18 cellular contexts compared by ENCODE assay signal in the genomic region with DNA sequence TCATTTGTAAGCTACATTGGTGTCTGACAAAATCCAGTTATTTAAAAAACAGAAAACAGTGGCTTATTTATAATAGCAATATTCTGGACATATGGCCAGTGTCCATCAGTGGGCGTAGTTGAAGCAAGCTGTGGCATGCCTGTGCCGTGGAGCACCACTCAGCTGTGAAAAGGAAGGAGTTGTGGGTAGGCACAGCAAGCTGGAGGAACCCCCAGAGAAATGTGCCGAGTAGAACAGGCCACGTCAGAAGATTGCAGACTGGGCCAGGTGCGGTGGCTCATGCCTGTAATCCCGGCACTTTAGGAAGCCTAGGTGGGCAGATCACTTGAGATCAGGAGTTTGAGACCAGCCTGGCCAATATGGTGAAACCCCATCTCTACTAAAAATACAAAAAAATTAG.
DNase-seq lines count a peak whose midpoint lies in the region; ATAC-seq and TF ChIP-seq lines count a peak whose summit lies in the region.
"Had no signal": no experiment of that assay in that cellular context is flagged by ENCODE, and none has a peak within 500 bp of the region (broad histone marks: within the 10 kb centered on the region; RNA-seq: fewer than 3 reads in every experiment).

No MANE protein-coding gene starts in this region.

- H3K4me1 Mint-ChIP-seq in effector memory CD8-positive, alpha-beta T cell (ENCODE audit: low read depth in 2 of 2), result no peaks in the 10 kb centered on the region

- no peak overlapping the region for H3K9ac ChIP-seq in OCI-LY1 (ENCODE audit: low read length)
- H3K9ac ChIP-seq in colonic mucosa (ENCODE audit: low read depth in 2 of 2, low read length in 2 of 2), result no peak overlapping the region

- no peaks in the 10 kb centered on the region for H3K9me3 ChIP-seq in OCI-LY1 (ENCODE audit: low read length)
- no peaks in the 10 kb centered on the region for H3K9me3 ChIP-seq in colonic mucosa
- H3K9me3 ChIP-seq: Caco-2 had no signal

- H3K36me3 ChIP-seq in OCI-LY1 (ENCODE audit: insufficient read depth, low read length), result peaks cover 19% of the 10 kb centered on the region
- H3K36me3 ChIP-seq in colonic mucosa, result no peaks in the 10 kb centered on the region

- H3K4me2 ChIP-seq in OCI-LY1 (ENCODE audit: low read length), result no peak overlapping the region
- H3K4me2 ChIP-seq: GM23338 had no signal

- intact Hi-C loops in colonic mucosa (cut with DNase I), result no loop called here

- H3K4me3 ChIP-seq in GM12865 (ENCODE audit: low read depth, low read length), result no peak overlapping the region
- no peak overlapping the region for H3K4me3 ChIP-seq in OCI-LY1 (ENCODE audit: low read depth, low read length, poor library complexity, severe bottlenecking)
- no peak overlapping the region for H3K4me3 ChIP-seq in coronary artery
- H3K4me3 ChIP-seq in colonic mucosa, result no peak overlapping the region
- H3K4me3 ChIP-seq: GM23338 had no signal

- peak; percentile 21 for DNase-seq in GM12865 (ENCODE audit: low read depth)
- peak; percentile 29 for DNase-seq in coronary artery (ENCODE audit: low spot score)
- no peak for DNase-seq in effector memory CD8-positive, alpha-beta T cell
- no peak for DNase-seq in colonic mucosa
- DNase-seq: C1 segment of cervical spinal cord; Caco-2; CD8-positive, alpha-beta T cell; DMS153; DND-41; EL; GDM1; H9 had no signal

- no peaks in the 10 kb centered on the region for H4K20me1 ChIP-seq in OCI-LY1 (ENCODE audit: insufficient read depth, low read length)

- H3F3A ChIP-seq in OCI-LY1 (ENCODE audit: insufficient read depth, low read length), result no peaks in the 10 kb centered on the region

- H2AFZ ChIP-seq in OCI-LY1 (ENCODE audit: low read length), result no peak overlapping the region
- H2AFZ ChIP-seq: GM23338 had no signal

- no peaks in the 10 kb centered on the region for H3K27me3 Mint-ChIP-seq in effector memory CD8-positive, alpha-beta T cell

- no peak overlapping the region for H3K4me3 Mint-ChIP-seq in effector memory CD8-positive, alpha-beta T cell
- H3K4me3 Mint-ChIP-seq: CD8-positive, alpha-beta T cell; GM23338; H9 had no signal

- no peaks in the 10 kb centered on the region for H3K79me2 ChIP-seq in OCI-LY1 (ENCODE audit: insufficient read depth, low read length)

- no peaks in the 10 kb centered on the region for H3K9me2 ChIP-seq in OCI-LY1 (ENCODE audit: low read depth, low read length)

- TF ChIP-seq CTCF in GM12865 (IDR thresholded peaks at IDR 0.05; ENCODE audit: insufficient read depth, low read depth, low read length, missing control alignments) (no peak), OCI-LY1 (IDR thresholded peaks at IDR 0.05; ENCODE audit: low read length) (no peak), coronary artery (IDR thresholded peaks at IDR 0.05) (no peak), colonic mucosa (IDR thresholded peaks at IDR 0.05) (no peak)

- peak overlapping the region; percentile 55 for H3K27ac ChIP-seq in OCI-LY1 (ENCODE audit: low read depth, low read length, poor library complexity, severe bottlenecking)
- no peak overlapping the region for H3K27ac ChIP-seq in coronary artery
- no peak overlapping the region for H3K27ac ChIP-seq in colonic mucosa

- H3K27me3 ChIP-seq in OCI-LY1 (ENCODE audit: insufficient read depth, low read length) (no peaks in the 10 kb centered on the region), colonic mucosa (no peaks in the 10 kb centered on the region)

- peak; percentile 60 for ATAC-seq in HG03432 (IDR thresholded peaks at IDR 0.05; ENCODE audit: unreplicated experiment)
- ATAC-seq in effector memory CD8-positive, alpha-beta T cell (replicated peaks), result no peak
- no peak for ATAC-seq in GM21786 (IDR thresholded peaks at IDR 0.05; ENCODE audit: unreplicated experiment)
- ATAC-seq in HG03342 (IDR thresholded peaks at IDR 0.05; ENCODE audit: unreplicated experiment), result no peak
- ATAC-seq: CD8-positive, alpha-beta T cell; GM23338; HCT116 had no signal

- H3K4me1 ChIP-seq in OCI-LY1 (ENCODE audit: insufficient read depth, low read length, severe bottlenecking) (peaks cover 22% of the 10 kb centered on the region), colonic mucosa (no peaks in the 10 kb centered on the region)
- H3K4me1 ChIP-seq: Caco-2 had no signal

- H3K9me3 Mint-ChIP-seq in effector memory CD8-positive, alpha-beta T cell, result no peaks in the 10 kb centered on the region
- H3K9me3 Mint-ChIP-seq: CD8-positive, alpha-beta T cell had no signal

- no peak overlapping the region for H3K27ac Mint-ChIP-seq in effector memory CD8-positive, alpha-beta T cell
- H3K27ac Mint-ChIP-seq: CD8-positive, alpha-beta T cell; GM23338; H9 had no signal

- peaks cover 6% of the 10 kb centered on the region for H3K36me3 Mint-ChIP-seq in effector memory CD8-positive, alpha-beta T cell (ENCODE audit: insufficient read depth)

Comparison
In these comparisons a context has a peak if more than half of its experiments do, and no peak if none do; other contexts are left out.
1. DNase-seq: peak in GM12865 (single experiment) and coronary artery (single experiment); none in effector memory CD8-positive, alpha-beta T cell (0 of 3) and colonic mucosa (single experiment).